In the genomic region with DNA sequence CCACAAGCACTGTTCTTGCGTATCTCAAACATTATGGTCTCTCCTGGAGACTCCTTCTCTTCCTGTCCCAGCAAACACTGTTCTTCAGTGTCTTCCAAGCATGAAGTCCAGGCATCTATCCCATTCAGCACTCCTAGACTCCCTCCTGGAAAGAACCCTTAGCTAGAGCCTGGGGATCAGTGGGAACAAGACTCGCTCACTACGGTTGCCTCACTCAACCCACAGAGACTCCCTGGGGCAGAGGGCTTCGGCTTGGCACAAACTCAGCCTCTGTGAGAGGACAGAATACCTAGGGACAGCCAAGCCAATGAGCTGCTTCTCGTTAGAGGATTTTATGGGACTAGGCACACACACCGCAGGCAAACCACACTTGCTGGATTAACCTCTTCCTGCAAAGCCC, we compare ENCODE assay signal across 13 cellular contexts.
DNase-seq lines count a peak whose midpoint lies in the region; ATAC-seq and TF ChIP-seq lines count a peak whose summit lies in the region.
"Had no signal": no experiment of that assay in that cellular context is flagged by ENCODE, and none has a peak within 500 bp of the region (broad histone marks: within the 10 kb centered on the region; RNA-seq: fewer than 3 reads in every experiment).

No MANE protein-coding gene starts in this region.

- H3K9me3 ChIP-seq in HUES48 (ENCODE audit: control insufficient read depth, insufficient read depth, low read length): no peaks in the 10 kb centered on the region
- H3K9me3 ChIP-seq in WERI-Rb-1 (ENCODE audit: severe bottlenecking): no peaks in the 10 kb centered on the region
- no peaks in the 10 kb centered on the region for H3K9me3 ChIP-seq in Caco-2

- H3K27me3 ChIP-seq in HUES48 (ENCODE audit: control insufficient read depth, insufficient read depth, low read length): peaks cover 3% of the 10 kb centered on the region; the same call in 1 of the 2 replicates
- H3K27me3 ChIP-seq in WERI-Rb-1 (ENCODE audit: insufficient read depth, low read depth, severe bottlenecking): no peaks in the 10 kb centered on the region
- no peaks in the 10 kb centered on the region; the same call in 1 of the 2 replicates for H3K27me3 ChIP-seq in Caco-2 (replicated peaks; ENCODE audit: control insufficient read depth, insufficient read depth, low read length)

- intact Hi-C loops in Caco-2 (cut with micrococcal nuclease; ENCODE audit: unreplicated experiment): no loop called here

- CTCF ChIA-PET in activated CD8-positive, alpha-beta memory T cell treated with anti-CD3 and anti-CD28 coated beads, Interleukin-2, amount 10 ng/mL, durations not matched to agents 7 days and 5 days (lab: Charles Lee): no interaction called here
- CTCF ChIA-PET in Caco-2 (lab: Charles Lee): interaction anchor here (1.6 kb wide), 1 partner anchor 52 kb away, joined by 6 read pairs; no protein-coding TSS in a partner anchor

- no peak for ATAC-seq in activated CD8-positive, alpha-beta memory T cell treated with anti-CD3 and anti-CD28 coated beads, Interleukin-2, amount 10 ng/mL, durations not matched to agents 7 days and 5 days
- ATAC-seq in HG02840 (IDR thresholded peaks at IDR 0.05; ENCODE audit: low FRiP score, unreplicated experiment): no peak
- ATAC-seq: activated naive CD8-positive, alpha-beta T cell treated with anti-CD3 and anti-CD28 coated beads, Interleukin-2, amount 50 U/mL, for 24 hours; natural killer cell had no signal

- H3K36me3 ChIP-seq in HUES48 (ENCODE audit: control insufficient read depth, insufficient read depth, low read length) (no peaks in the 10 kb centered on the region), WERI-Rb-1 (peaks cover 4% of the 10 kb centered on the region), Caco-2 (ENCODE audit: control insufficient read depth, insufficient read depth, low read length) (no peaks in the 10 kb centered on the region)

- no peak overlapping the region for H3K4me3 ChIP-seq in HUES48 (ENCODE audit: low read depth, low read length)
- peak overlapping the region; percentile 1 for H3K4me3 ChIP-seq in choroid plexus epithelial cell (ENCODE audit: low read depth, low read length)
- H3K4me3 ChIP-seq in WERI-Rb-1 (ENCODE audit: low read depth, low read length): no peak overlapping the region
- no peak overlapping the region for H3K4me3 ChIP-seq in Caco-2 (ENCODE audit: low read depth, low read length)
- H3K4me3 ChIP-seq: smooth muscle cell had no signal

- BruUV-seq in Caco-2 (replicated peaks; lab: Mats Ljungman, UMichigan): no TSS peak

- POLR2A ChIA-PET in Caco-2 (lab: Charles Lee): no interaction called here

- peaks cover 3% of the 10 kb centered on the region for H3K27me3 Mint-ChIP-seq in nephron progenitor cell (ENCODE audit: low read depth, poor library complexity)
- peaks cover 68% of the 10 kb centered on the region for H3K27me3 Mint-ChIP-seq in activated CD8-positive, alpha-beta memory T cell treated with anti-CD3 and anti-CD28 coated beads, Interleukin-2, amount 10 ng/mL, durations not matched to agents 7 days and 5 days
- peaks cover 8% of the 10 kb centered on the region for H3K27me3 Mint-ChIP-seq in Caco-2 (ENCODE audit: insufficient read depth, unreplicated experiment)

- DNase-seq in A172 (ENCODE audit: low spot score) (peak; percentile 36), choroid plexus epithelial cell (ENCODE audit: low read depth) (peak; percentile 70), nephron progenitor cell (no peak), WERI-Rb-1 (no peak), Caco-2 (no peak)
- DNase-seq in activated CD8-positive, alpha-beta memory T cell treated with anti-CD3 and anti-CD28 coated beads, Interleukin-2, amount 10 ng/mL, durations not matched to agents 7 days and 5 days: no peak
- DNase-seq: activated CD4-positive, CD25-positive, alpha-beta regulatory T cell treated with anti-CD3 and anti-CD28 coated beads, Interleukin-2, amount 50 U/mL, for 72 hours; activated naive CD8-positive, alpha-beta T cell treated with anti-CD3 and anti-CD28 coated beads, Interleukin-2, amount 50 U/mL, for 24 hours; left cardiac atrium; natural killer cell had no signal

- H3K36me3 Mint-ChIP-seq in nephron progenitor cell (ENCODE audit: low read depth) (peaks cover 18% of the 10 kb centered on the region), Caco-2 (ENCODE audit: insufficient read depth, unreplicated experiment) (no peaks in the 10 kb centered on the region)
- H3K36me3 Mint-ChIP-seq in activated CD8-positive, alpha-beta memory T cell treated with anti-CD3 and anti-CD28 coated beads, Interleukin-2, amount 10 ng/mL, durations not matched to agents 7 days and 5 days: no peaks in the 10 kb centered on the region
- H3K36me3 Mint-ChIP-seq: natural killer cell had no signal

- peak overlapping the region; percentile 14 for H3K4me3 Mint-ChIP-seq in nephron progenitor cell
- no peak overlapping the region for H3K4me3 Mint-ChIP-seq in activated CD8-positive, alpha-beta memory T cell treated with anti-CD3 and anti-CD28 coated beads, Interleukin-2, amount 10 ng/mL, durations not matched to agents 7 days and 5 days
- no peak overlapping the region for H3K4me3 Mint-ChIP-seq in Caco-2 (ENCODE audit: unreplicated experiment)
- H3K4me3 Mint-ChIP-seq: activated naive CD8-positive, alpha-beta T cell treated with anti-CD3 and anti-CD28 coated beads, Interleukin-2, amount 50 U/mL, for 24 hours; natural killer cell had no signal

- H3K4me1 Mint-ChIP-seq in nephron progenitor cell (peaks cover 63% of the 10 kb centered on the region), Caco-2 (ENCODE audit: low read depth, unreplicated experiment) (no peaks in the 10 kb centered on the region)
- H3K4me1 Mint-ChIP-seq in activated CD8-positive, alpha-beta memory T cell treated with anti-CD3 and anti-CD28 coated beads, Interleukin-2, amount 10 ng/mL, durations not matched to agents 7 days and 5 days: peaks cover 10% of the 10 kb centered on the region

- H3K27ac ChIP-seq in HUES48 (ENCODE audit: low read depth, low read length) (peak overlapping the region; percentile 8), WERI-Rb-1 (no peak overlapping the region)

- H3K4me1 ChIP-seq in HUES48 (ENCODE audit: control insufficient read depth, insufficient read depth, low read length) (peaks cover 35% of the 10 kb centered on the region), Caco-2 (peaks cover 4% of the 10 kb centered on the region; the same call in 1 of the 2 replicates)

- TF ChIP-seq CTCF in choroid plexus epithelial cell (conservative IDR thresholded peaks at IDR 0.05; ENCODE audit: low read depth, low read length) (no peak), nephron progenitor cell (IDR thresholded peaks at IDR 0.05) (no peak), WERI-Rb-1 (IDR thresholded peaks at IDR 0.05; ENCODE audit: low read depth, low read length) (no peak), Caco-2 (IDR thresholded peaks at IDR 0.05; ENCODE audit: insufficient read depth in 1 of 2, low read depth in 1 of 2, low read length in 1 of 2, severe bottlenecking in 1 of 2, unreplicated experiment in 1 of 2) (no peak)

- H3K9me3 Mint-ChIP-seq in nephron progenitor cell (no peaks in the 10 kb centered on the region), Caco-2 (ENCODE audit: unreplicated experiment) (no peaks in the 10 kb centered on the region)
- no peaks in the 10 kb centered on the region for H3K9me3 Mint-ChIP-seq in activated CD8-positive, alpha-beta memory T cell treated with anti-CD3 and anti-CD28 coated beads, Interleukin-2, amount 10 ng/mL, durations not matched to agents 7 days and 5 days (ENCODE audit: low read depth)
- H3K9me3 Mint-ChIP-seq: activated naive CD8-positive, alpha-beta T cell treated with anti-CD3 and anti-CD28 coated beads, Interleukin-2, amount 50 U/mL, for 24 hours; natural killer cell had no signal

- H3K9ac ChIP-seq in HUES48 (ENCODE audit: low read depth, low read length): no peak overlapping the region

- H3K27ac Mint-ChIP-seq in nephron progenitor cell: peak overlapping the region; percentile 7
- H3K27ac Mint-ChIP-seq in activated CD8-positive, alpha-beta memory T cell treated with anti-CD3 and anti-CD28 coated beads, Interleukin-2, amount 10 ng/mL, durations not matched to agents 7 days and 5 days: no peak overlapping the region
- no peak overlapping the region for H3K27ac Mint-ChIP-seq in Caco-2 (ENCODE audit: unreplicated experiment)
- H3K27ac Mint-ChIP-seq: activated naive CD8-positive, alpha-beta T cell treated with anti-CD3 and anti-CD28 coated beads, Interleukin-2, amount 50 U/mL, for 24 hours; natural killer cell had no signal

Comparison
In these comparisons a context has a peak if more than half of its experiments do, and no peak if none do; other contexts are left out.
1. DNase-seq: peak in A172 (single experiment) and choroid plexus epithelial cell (single experiment); none in nephron progenitor cell (single experiment), activated CD8-positive, alpha-beta memory T cell treated with anti-CD3 and anti-CD28 coated beads, Interleukin-2, amount 10 ng/mL, durations not matched to agents 7 days and 5 days (single experiment), WERI-Rb-1 (single experiment) and Caco-2 (0 of 2).